Comparison of ENCODE assay signal across 8 cellular contexts in genomic region chr10:22003111-22003963, GRCh38. TPM values are rescaled to one million over a fixed set of nuclear protein-coding genes. Genes with fewer than 3 reads are reported as not detected.
A peak's percentile ranks its signal among the peaks of the same experiment; 100 is the strongest.
DNase-seq lines count a peak whose midpoint lies in the region; ATAC-seq, FAIRE-seq and TF ChIP-seq lines count a peak whose summit lies in the region.

DNAJC1 (minus strand) TSS chr10:22003730; CDS start chr10:22003434, 296 bp downstream.

- H3K27me3 ChIP-seq in HepG2 (ENCODE audit: control insufficient read depth in 1 of 2, insufficient read depth in 2 of 2, low read length in 2 of 2) = peaks cover 0 to 6% of the 10 kb centered on the region in 2 experiments; a peak in 1 of 5 replicates

- H3K4me1 ChIP-seq in HepG2 (ENCODE audit: insufficient read depth, low read length) = peaks cover 20% of the 10 kb centered on the region

- H3K36me3 ChIP-seq in HepG2 (replicated peaks in 1 of 2; ENCODE audit: control insufficient read depth in 1 of 2, insufficient read depth in 2 of 2, low read length in 2 of 2) = no peaks in the 10 kb centered on the region

- no peaks in the 10 kb centered on the region for H3K9me3 ChIP-seq in HepG2 (ENCODE audit: low read length)

- H3K79me2 ChIP-seq in HepG2 (ENCODE audit: insufficient read depth, low read length) = no peaks in the 10 kb centered on the region

- TF ChIP-seq EP300 in HepG2 (IDR thresholded peaks at IDR 0.05; ENCODE audit: low read depth in 2 of 2, low read length in 2 of 2) (no peak), HepG2 (CRISPR knock-in tag; IDR thresholded peaks at IDR 0.05; ENCODE audit: borderline replicate concordance) (no peak)

- TF ChIP-seq CTCF in HepG2 (CRISPR knock-in tag; IDR thresholded peaks at IDR 0.05) = peak; percentile 8; the same call in 1 of the 2 replicates

- H4K20me1 ChIP-seq in HepG2 (ENCODE audit: insufficient read depth, low read length) = no peaks in the 10 kb centered on the region

- peak within 1 kb of the TSS; percentile 74 for H3K9ac ChIP-seq in HepG2 (ENCODE audit: insufficient read depth, low read depth, low read length)

- peak within 1 kb of the TSS; percentile 84 for H3K27ac ChIP-seq in HepG2 (ENCODE audit: extremely low read length, insufficient read depth, low read length)

- peak within 1 kb of the TSS; percentile 72 to 93 (median 83) for H3K4me3 ChIP-seq in HepG2 (replicated peaks in 1 of 3; ENCODE audit: insufficient read depth in 1 of 3, low read depth in 2 of 3, low read length in 3 of 3)

- CTCF ChIA-PET in HepG2 (lab: Yijun Ruan, JAX; ENCODE audit: low intra/inter-chr PET ratio, low total read pairs) = no interaction called here

- peak; percentile 66 to 77 for TF ChIP-seq POLR2A in HepG2 (IDR thresholded peaks at IDR 0.05; ENCODE audit: insufficient read depth in 1 of 2, low read depth in 2 of 2, low read length in 2 of 2)

- POLR2A ChIA-PET in HepG2 (lab: Yijun Ruan, JAX) = interaction anchor here (0.7 to 2.5 kb wide), 4 partner anchors 313 to 477 kb away, joined by 3 to 10 read pairs (median 4); partner anchors contain the start of gene COMMD3

- no TSS peak for BruUV-seq in HepG2 (replicated peaks; lab: Mats Ljungman, UMichigan)

- ATAC-seq in GM19397 (IDR thresholded peaks at IDR 0.05; ENCODE audit: unreplicated experiment) (peak; percentile 96), HG03571 (IDR thresholded peaks at IDR 0.05; ENCODE audit: unreplicated experiment) (peak; percentile 93), HepG2 (peak; percentile 98)

- WGBS in HepG2 (ENCODE audit: low lambda C conversion rate) = 0% methylated on average over 24 of the region's 88 CpGs

- in situ Hi-C loops in HepG2 (cut with HindIII; ENCODE audit: extremely low pct_ligation_motif_present, low pct_unique_long_range_greater_than_20kb) = loop anchor here (5.0 to 10.0 kb wide), 2 partner anchors 311 to 989 kb away; partner anchors contain the start of gene COMMD3

- H3K4me2 ChIP-seq in HepG2 (ENCODE audit: low read depth, low read length) = peak within 1 kb of the TSS; percentile 78

- peak; percentile 74 for FAIRE-seq in HepG2 (lab: Jason Lieb, UNC)

- TF ChIP-seq RAD21 in HepG2 (CRISPR knock-in tag; IDR thresholded peaks at IDR 0.05) = peak; percentile 46; the same call in 1 of the 2 replicates

- H2AFZ ChIP-seq in HepG2 (ENCODE audit: low read length) = peak within 1 kb of the TSS; percentile 86

- intact Hi-C loops in HepG2 (cut with micrococcal nuclease; ENCODE audit: unreplicated experiment) = loop anchor here (2.0 to 10.0 kb wide), 5 partner anchors 225 to 1064 kb away; partner anchors contain the start of gene COMMD3

- peak; percentile 98 for DNase-seq in CD1c-positive myeloid dendritic cell (ENCODE audit: extremely low spot score)
- peak; percentile 94 for DNase-seq in NCI-H774 (lab: John Stamatoyannopoulos, UW)
- DNase-seq in activated CD4-positive, alpha-beta T cell treated with anti-CD3 and anti-CD28 coated beads, Interleukin-2, amount 50 U/mL, for 4 hours = peak; percentile 98 to 99
- peak; percentile 96 for DNase-seq in dermis blood vessel endothelial cell
- DNase-seq in HepG2 (ENCODE audit: low spot score) = peak; percentile 92
- peak; percentile 99 for DNase-seq in stimulated activated CD4-positive, alpha-beta T cell treated with anti-CD3 and anti-CD28 coated beads, Interleukin-4, amount 100 ng/mL, for 1 hour

TF ChIP-seq in HepG2, 621 proteins besides CTCF, POLR2A, EP300 and RAD21 (continues in another document):
- TF ChIP-seq TFAP4 (IDR thresholded peaks at IDR 0.05; ENCODE audit: borderline replicate concordance, low read depth) = peak; percentile 88
- peak; percentile 44; the same call in 1 of the 2 replicates for TF ChIP-seq ZBTB10 (CRISPR knock-in tag; IDR thresholded peaks at IDR 0.05; ENCODE audit: borderline replicate concordance)
- TF ChIP-seq DR1 (CRISPR knock-in tag; IDR thresholded peaks at IDR 0.05) = peak; percentile 48; the same call in 1 of the 2 replicates
- peak; percentile 92 for TF ChIP-seq KLF12 (CRISPR knock-in tag; IDR thresholded peaks at IDR 0.05; ENCODE audit: borderline replicate concordance)
- TF ChIP-seq GATAD2A (CRISPR knock-in tag; IDR thresholded peaks at IDR 0.05) = peak; percentile 61
- TF ChIP-seq YEATS4 (CRISPR knock-in tag; IDR thresholded peaks at IDR 0.05; ENCODE audit: borderline replicate concordance) = 0 out of 2 replicates have a peak, but pooled peaks have one; percentile 64
- TF ChIP-seq ZNF333 (CRISPR knock-in tag; IDR thresholded peaks at IDR 0.05; ENCODE audit: borderline replicate concordance) = 0 out of 2 replicates have a peak, but pooled peaks have one; percentile 72
- TF ChIP-seq HMG20B (CRISPR knock-in tag; conservative IDR thresholded peaks at IDR 0.05) = 0 out of 2 replicates have a peak, but pooled peaks have one; percentile 43
- peak; percentile 83; the same call in 1 of the 2 replicates for TF ChIP-seq ZNF580 (CRISPR knock-in tag; IDR thresholded peaks at IDR 0.05; ENCODE audit: borderline replicate concordance, low read depth)
- peak; percentile 48; the same call in 1 of the 2 replicates for TF ChIP-seq PHF20 (CRISPR knock-in tag; IDR thresholded peaks at IDR 0.05)
- TF ChIP-seq MYPOP (CRISPR knock-in tag; IDR thresholded peaks at IDR 0.05) = peak; percentile 81
- no peak for TF ChIP-seq SOX13 (IDR thresholded peaks at IDR 0.05)
- TF ChIP-seq SOX13 (CRISPR knock-in tag; conservative IDR thresholded peaks at IDR 0.05 in 1 of 2, IDR thresholded peaks at IDR 0.05 in 1 of 2) = 0 out of 4 replicates have a peak, but pooled peaks of 1 of the 2 experiments have one; percentile 11
- peak; percentile 53; the same call in 1 of the 2 replicates for TF ChIP-seq ZNF644 (CRISPR knock-in tag; IDR thresholded peaks at IDR 0.05; ENCODE audit: low read depth)

RNA-seq across cellular contexts. Expression of gene DNAJC1, which starts in this region (rescaled TPM):
- 36.1 and 41.0 TPM in 2 replicates for total RNA-seq in dermis blood vessel endothelial cell
- total RNA-seq in HepG2 (2016; rRNA removed; fragmentation: Illumina TruSeq; extraction: Trizol) = 8.8 and 16.6 TPM in 2 replicates
- total RNA-seq in HepG2 (2016; cell fraction: cytosol; rRNA removed; fragmentation: Illumina TruSeq; extraction: Trizol; ENCODE audit: low read depth) = 8.1 and 9.4 TPM in 2 replicates
- total RNA-seq in HepG2 (2016; cell fraction: insoluble cytoplasmic fraction; rRNA removed; fragmentation: Illumina TruSeq; extraction: Trizol) = 8.1 and 15.9 TPM in 2 replicates
- total RNA-seq in HepG2 (2016; cell fraction: membrane; rRNA removed; fragmentation: Illumina TruSeq; extraction: Trizol) = 9.7 and 9.8 TPM in 2 replicates
- total RNA-seq in HepG2 (2016; cell fraction: nucleus; rRNA removed; fragmentation: Illumina TruSeq; extraction: Trizol) = 17.9 and 18.9 TPM in 2 replicates
- 9.8 and 9.9 TPM in 2 replicates for polyA plus RNA-seq in HepG2 (2011; rRNA removed)
- 8.0 TPM in 2 replicates for polyA plus RNA-seq in HepG2 (2011; cell fraction: cytosol; rRNA removed)
- polyA plus RNA-seq in HepG2 (2011; cell fraction: nucleus; rRNA removed) = 3.1 and 4.4 TPM in 2 replicates
- polyA plus RNA-seq in HepG2 (2012) = 8.0 and 8.3 TPM in 2 replicates
- polyA plus RNA-seq in HepG2 (2016; cell fraction: cytosol; fragmentation: Illumina TruSeq; extraction: Trizol; ENCODE audit: low read depth) = 4.7 and 4.8 TPM in 2 replicates
- 8.2 TPM in 2 replicates for polyA plus RNA-seq in HepG2 (2016; cell fraction: insoluble cytoplasmic fraction; fragmentation: Illumina TruSeq; extraction: Trizol; ENCODE audit: low read depth)
- 6.6 and 7.2 TPM in 2 replicates for polyA plus RNA-seq in HepG2 (2016; cell fraction: membrane; fragmentation: Illumina TruSeq; extraction: Trizol; ENCODE audit: low read depth)
- 18.4 and 19.0 TPM in 2 replicates for polyA plus RNA-seq in HepG2 (2016; cell fraction: nucleus; fragmentation: Illumina TruSeq; extraction: Trizol; ENCODE audit: insufficient read depth, low read depth)
- 5.6 and 23.6 TPM in 2 replicates for polyA minus RNA-seq in HepG2 (2011; rRNA and poly(A)+ RNA removed; ENCODE audit: low replicate concordance)
- polyA minus RNA-seq in HepG2 (2011; cell fraction: cytosol; rRNA and poly(A)+ RNA removed) = 8.4 and 10.0 TPM in 2 replicates
- 9.1 and 10.3 TPM in 2 replicates for polyA minus RNA-seq in HepG2 (2011; cell fraction: nucleus; rRNA and poly(A)+ RNA removed)

Comparison
In these comparisons a context has a peak if more than half of its experiments do, and no peak if none do; other contexts are left out.
1. Peak in every context shown above with its lines: DNase-seq, ATAC-seq, H3K4me3 ChIP-seq and H3K27ac ChIP-seq.